Comparison of ENCODE assay signal across 8 cellular contexts in genomic region chr3:31550452-31551251, GRCh38. TPM values are rescaled to one million over a fixed set of nuclear protein-coding genes. Genes with fewer than 3 reads are reported as not detected.
A peak's percentile ranks its signal among the peaks of the same experiment; 100 is the strongest.
DNase-seq lines count a peak whose midpoint lies in the region; ATAC-seq and TF ChIP-seq lines count a peak whose summit lies in the region.

No MANE protein-coding gene starts in this region.

- ATAC-seq in HG03442 (IDR thresholded peaks at IDR 0.05; ENCODE audit: unreplicated experiment): no peak
- ATAC-seq in HG02852 (IDR thresholded peaks at IDR 0.05; ENCODE audit: unreplicated experiment): no peak

- H3K4me1 ChIP-seq in breast epithelium: peaks cover 0 to 12% of the 10 kb centered on the region in 2 donors

- no peak overlapping the region for H3K27ac ChIP-seq in breast epithelium

- H3K9me3 ChIP-seq in breast epithelium: no peaks in the 10 kb centered on the region

- H3K27me3 Mint-ChIP-seq in activated naive CD4-positive, alpha-beta T cell treated with anti-CD3 and anti-CD28 coated beads, Interleukin-2, amount 10 ng/mL, durations not matched to agents 7 days and 5 days: no peaks in the 10 kb centered on the region

- peaks cover 47% of the 10 kb centered on the region for H3K36me3 Mint-ChIP-seq in activated naive CD4-positive, alpha-beta T cell treated with anti-CD3 and anti-CD28 coated beads, Interleukin-2, amount 10 ng/mL, durations not matched to agents 7 days and 5 days

- no peak for DNase-seq in activated naive CD4-positive, alpha-beta T cell treated with anti-CD3 and anti-CD28 coated beads, Interleukin-2, amount 10 ng/mL, durations not matched to agents 7 days and 5 days
- DNase-seq in activated naive CD4-positive, alpha-beta T cell (lab: John Stamatoyannopoulos, UW): no peak
- DNase-seq in NAMALWA (ENCODE audit: low spot score) (peak; percentile 62), breast epithelium (ENCODE audit: low spot score in 2 of 2) (no peak), left kidney (ENCODE audit: low read depth, low spot score) (peak; percentile 67), amygdala (lab: John Stamatoyannopoulos, UW) (no peak)

- TF ChIP-seq POLR2A in breast epithelium (IDR thresholded peaks at IDR 0.05): no peak

- TF ChIP-seq CTCF in breast epithelium (IDR thresholded peaks at IDR 0.05): peak in 2 of 3 donors; percentile 41 to 45

- H3K27ac Mint-ChIP-seq in activated naive CD4-positive, alpha-beta T cell treated with anti-CD3 and anti-CD28 coated beads, Interleukin-2, amount 10 ng/mL, durations not matched to agents 7 days and 5 days: peak overlapping the region; percentile 19

- intact Hi-C loops in breast epithelium (cut with DNase I; ENCODE audit: low total_unique reads): no loop called here

- peaks cover 74% of the 10 kb centered on the region for H3K4me1 Mint-ChIP-seq in activated naive CD4-positive, alpha-beta T cell treated with anti-CD3 and anti-CD28 coated beads, Interleukin-2, amount 10 ng/mL, durations not matched to agents 7 days and 5 days

- H3K9me3 Mint-ChIP-seq in activated naive CD4-positive, alpha-beta T cell treated with anti-CD3 and anti-CD28 coated beads, Interleukin-2, amount 10 ng/mL, durations not matched to agents 7 days and 5 days: peaks cover 4% of the 10 kb centered on the region

- H3K27me3 ChIP-seq in breast epithelium: no peaks in the 10 kb centered on the region

- H3K4me3 ChIP-seq in breast epithelium: no peak overlapping the region

- no peak overlapping the region for H3K4me3 Mint-ChIP-seq in activated naive CD4-positive, alpha-beta T cell treated with anti-CD3 and anti-CD28 coated beads, Interleukin-2, amount 10 ng/mL, durations not matched to agents 7 days and 5 days

- CTCF ChIA-PET in activated naive CD4-positive, alpha-beta T cell treated with anti-CD3 and anti-CD28 coated beads, Interleukin-2, amount 10 ng/mL, durations not matched to agents 7 days and 5 days (lab: Charles Lee): interaction anchor here (0.8 to 1.2 kb wide), 5 partner anchors 14 to 360 kb away, joined by 3 read pairs; no protein-coding TSS in a partner anchor

- no peaks in the 10 kb centered on the region for H3K36me3 ChIP-seq in breast epithelium

RNA-seq across cellular contexts. Expression of gene STT3B, which starts 17.9 kb away (rescaled TPM):
- total RNA-seq in breast epithelium: 100 to 1,000 TPM in 2 of 3 donors, 10 to 100 TPM in 1; 93.5 to 132 (median 109) TPM

Comparison
In these comparisons a context has a peak if more than half of its experiments do, and no peak if none do; other contexts are left out.
1. DNase-seq: peak in NAMALWA (single experiment) and left kidney (single experiment); none in activated naive CD4-positive, alpha-beta T cell treated with anti-CD3 and anti-CD28 coated beads, Interleukin-2, amount 10 ng/mL, durations not matched to agents 7 days and 5 days (single experiment), activated naive CD4-positive, alpha-beta T cell (0 of 4), breast epithelium (0 of 2) and amygdala (0 of 56).